Comparison of ENCODE assay signal across 2 cellular contexts in the genomic region with DNA sequence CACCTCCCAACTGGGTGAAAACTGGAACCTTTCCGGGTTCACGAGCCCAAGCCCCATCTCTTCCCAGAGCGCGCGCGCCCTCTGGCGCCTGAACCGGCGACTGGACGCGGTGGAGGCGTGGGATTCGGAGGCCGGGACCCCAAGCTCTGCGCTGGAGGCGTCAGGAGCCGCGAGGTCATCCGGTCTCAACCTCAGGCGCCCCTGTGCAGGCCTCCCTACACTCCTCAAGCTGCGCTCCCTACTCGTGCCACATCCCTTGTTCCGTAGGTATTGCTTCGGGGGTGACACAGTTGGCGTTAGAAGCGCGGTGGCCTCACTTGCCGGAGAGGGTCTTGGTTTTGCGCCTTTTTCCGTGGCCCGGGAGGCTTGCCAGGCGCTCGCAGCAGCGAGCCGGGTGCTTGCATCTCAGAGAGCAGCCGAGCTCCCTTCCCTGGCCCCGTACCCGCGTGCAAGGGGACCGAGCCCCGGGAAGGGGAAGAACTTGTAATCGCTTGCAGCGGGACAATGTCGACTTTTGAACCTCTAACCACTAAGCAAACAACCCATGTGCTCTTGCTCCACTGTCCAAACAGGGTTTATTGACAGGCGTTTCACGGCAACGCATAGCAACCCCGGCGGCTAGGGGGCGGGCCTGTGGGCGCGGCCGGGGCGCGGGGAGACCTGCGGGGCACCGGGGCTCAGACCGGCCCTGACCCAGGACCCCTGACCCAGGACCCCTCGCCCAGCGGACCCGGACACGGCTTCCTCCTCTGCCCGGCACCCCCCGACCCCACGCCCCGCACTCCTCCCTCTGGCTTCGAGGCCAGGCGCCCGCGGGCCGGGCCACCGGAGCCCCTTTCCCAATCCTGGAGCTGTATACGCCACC.
TF ChIP-seq lines count a peak whose summit lies in the region.

No MANE protein-coding gene starts in this region.

TF ChIP-seq in GM12891, 5 proteins besides CTCF, POLR2A, EP300 and RAD21:
- TF ChIP-seq POLR2AphosphoS5 (IDR thresholded peaks at IDR 0.05; ENCODE audit: low read depth, low read length): no peak
- TF ChIP-seq PAX5 (IDR thresholded peaks at IDR 0.05; ENCODE audit: insufficient read depth, low read length, severe bottlenecking): no peak
- TF ChIP-seq SPI1 (IDR thresholded peaks at IDR 0.05; ENCODE audit: low read depth, low read length): no peak
- no peak for TF ChIP-seq TAF1 (IDR thresholded peaks at IDR 0.05; ENCODE audit: low read depth, low read length)
- TF ChIP-seq POU2F2 (IDR thresholded peaks at IDR 0.05; ENCODE audit: low read depth, low read length): no peak

TF ChIP-seq in K562, 482 proteins besides CTCF, POLR2A, EP300 and RAD21:
- TF ChIP-seq FOXA3 (CRISPR knock-in tag; conservative IDR thresholded peaks at IDR 0.05 in 1 of 2, IDR thresholded peaks at IDR 0.05 in 1 of 2) (peak; percentile 60 to 95), ZNF695 (CRISPR knock-in tag; IDR thresholded peaks at IDR 0.05) (no peak)
- TF ChIP-seq, protein P1, sequence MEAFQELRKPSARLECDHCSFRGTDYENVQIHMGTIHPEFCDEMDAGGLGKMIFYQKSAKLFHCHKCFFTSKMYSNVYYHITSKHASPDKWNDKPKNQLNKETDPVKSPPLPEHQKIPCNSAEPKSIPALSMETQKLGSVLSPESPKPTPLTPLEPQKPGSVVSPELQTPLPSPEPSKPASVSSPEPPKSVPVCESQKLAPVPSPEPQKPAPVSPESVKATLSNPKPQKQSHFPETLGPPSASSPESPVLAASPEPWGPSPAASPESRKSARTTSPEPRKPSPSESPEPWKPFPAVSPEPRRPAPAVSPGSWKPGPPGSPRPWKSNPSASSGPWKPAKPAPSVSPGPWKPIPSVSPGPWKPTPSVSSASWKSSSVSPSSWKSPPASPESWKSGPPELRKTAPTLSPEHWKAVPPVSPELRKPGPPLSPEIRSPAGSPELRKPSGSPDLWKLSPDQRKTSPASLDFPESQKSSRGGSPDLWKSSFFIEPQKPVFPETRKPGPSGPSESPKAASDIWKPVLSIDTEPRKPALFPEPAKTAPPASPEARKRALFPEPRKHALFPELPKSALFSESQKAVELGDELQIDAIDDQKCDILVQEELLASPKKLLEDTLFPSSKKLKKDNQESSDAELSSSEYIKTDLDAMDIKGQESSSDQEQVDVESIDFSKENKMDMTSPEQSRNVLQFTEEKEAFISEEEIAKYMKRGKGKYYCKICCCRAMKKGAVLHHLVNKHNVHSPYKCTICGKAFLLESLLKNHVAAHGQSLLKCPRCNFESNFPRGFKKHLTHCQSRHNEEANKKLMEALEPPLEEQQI (IDR thresholded peaks at IDR 0.05): no peak
- TF ChIP-seq, protein P2, sequence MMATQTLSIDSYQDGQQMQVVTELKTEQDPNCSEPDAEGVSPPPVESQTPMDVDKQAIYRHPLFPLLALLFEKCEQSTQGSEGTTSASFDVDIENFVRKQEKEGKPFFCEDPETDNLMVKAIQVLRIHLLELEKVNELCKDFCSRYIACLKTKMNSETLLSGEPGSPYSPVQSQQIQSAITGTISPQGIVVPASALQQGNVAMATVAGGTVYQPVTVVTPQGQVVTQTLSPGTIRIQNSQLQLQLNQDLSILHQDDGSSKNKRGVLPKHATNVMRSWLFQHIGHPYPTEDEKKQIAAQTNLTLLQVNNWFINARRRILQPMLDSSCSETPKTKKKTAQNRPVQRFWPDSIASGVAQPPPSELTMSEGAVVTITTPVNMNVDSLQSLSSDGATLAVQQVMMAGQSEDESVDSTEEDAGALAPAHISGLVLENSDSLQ (IDR thresholded peaks at IDR 0.05): peak; percentile 76
- TF ChIP-seq, protein P3, sequence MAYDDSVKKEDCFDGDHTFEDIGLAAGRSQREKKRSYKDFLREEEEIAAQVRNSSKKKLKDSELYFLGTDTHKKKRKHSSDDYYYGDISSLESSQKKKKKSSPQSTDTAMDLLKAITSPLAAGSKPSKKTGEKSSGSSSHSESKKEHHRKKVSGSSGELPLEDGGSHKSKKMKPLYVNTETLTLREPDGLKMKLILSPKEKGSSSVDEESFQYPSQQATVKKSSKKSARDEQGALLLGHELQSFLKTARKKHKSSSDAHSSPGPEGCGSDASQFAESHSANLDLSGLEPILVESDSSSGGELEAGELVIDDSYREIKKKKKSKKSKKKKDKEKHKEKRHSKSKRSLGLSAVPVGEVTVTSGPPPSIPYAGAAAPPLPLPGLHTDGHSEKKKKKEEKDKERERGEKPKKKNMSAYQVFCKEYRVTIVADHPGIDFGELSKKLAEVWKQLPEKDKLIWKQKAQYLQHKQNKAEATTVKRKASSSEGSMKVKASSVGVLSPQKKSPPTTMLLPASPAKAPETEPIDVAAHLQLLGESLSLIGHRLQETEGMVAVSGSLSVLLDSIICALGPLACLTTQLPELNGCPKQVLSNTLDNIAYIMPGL (CRISPR knock-in tag; IDR thresholded peaks at IDR 0.05): no peak
- TF ChIP-seq, protein P4, sequence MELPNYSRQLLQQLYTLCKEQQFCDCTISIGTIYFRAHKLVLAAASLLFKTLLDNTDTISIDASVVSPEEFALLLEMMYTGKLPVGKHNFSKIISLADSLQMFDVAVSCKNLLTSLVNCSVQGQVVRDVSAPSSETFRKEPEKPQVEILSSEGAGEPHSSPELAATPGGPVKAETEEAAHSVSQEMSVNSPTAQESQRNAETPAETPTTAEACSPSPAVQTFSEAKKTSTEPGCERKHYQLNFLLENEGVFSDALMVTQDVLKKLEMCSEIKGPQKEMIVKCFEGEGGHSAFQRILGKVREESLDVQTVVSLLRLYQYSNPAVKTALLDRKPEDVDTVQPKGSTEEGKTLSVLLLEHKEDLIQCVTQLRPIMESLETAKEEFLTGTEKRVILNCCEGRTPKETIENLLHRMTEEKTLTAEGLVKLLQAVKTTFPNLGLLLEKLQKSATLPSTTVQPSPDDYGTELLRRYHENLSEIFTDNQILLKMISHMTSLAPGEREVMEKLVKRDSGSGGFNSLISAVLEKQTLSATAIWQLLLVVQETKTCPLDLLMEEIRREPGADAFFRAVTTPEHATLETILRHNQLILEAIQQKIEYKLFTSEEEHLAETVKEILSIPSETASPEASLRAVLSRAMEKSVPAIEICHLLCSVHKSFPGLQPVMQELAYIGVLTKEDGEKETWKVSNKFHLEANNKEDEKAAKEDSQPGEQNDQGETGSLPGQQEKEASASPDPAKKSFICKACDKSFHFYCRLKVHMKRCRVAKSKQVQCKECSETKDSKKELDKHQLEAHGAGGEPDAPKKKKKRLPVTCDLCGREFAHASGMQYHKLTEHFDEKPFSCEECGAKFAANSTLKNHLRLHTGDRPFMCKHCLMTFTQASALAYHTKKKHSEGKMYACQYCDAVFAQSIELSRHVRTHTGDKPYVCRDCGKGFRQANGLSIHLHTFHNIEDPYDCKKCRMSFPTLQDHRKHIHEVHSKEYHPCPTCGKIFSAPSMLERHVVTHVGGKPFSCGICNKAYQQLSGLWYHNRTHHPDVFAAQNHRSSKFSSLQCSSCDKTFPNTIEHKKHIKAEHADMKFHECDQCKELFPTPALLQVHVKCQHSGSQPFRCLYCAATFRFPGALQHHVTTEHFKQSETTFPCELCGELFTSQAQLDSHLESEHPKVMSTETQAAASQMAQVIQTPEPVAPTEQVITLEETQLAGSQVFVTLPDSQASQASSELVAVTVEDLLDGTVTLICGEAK (IDR thresholded peaks at IDR 0.05): no peak
- TF ChIP-seq, protein P4 (CRISPR knock-in tag; IDR thresholded peaks at IDR 0.05): no peak
- TF ChIP-seq, protein P5, sequence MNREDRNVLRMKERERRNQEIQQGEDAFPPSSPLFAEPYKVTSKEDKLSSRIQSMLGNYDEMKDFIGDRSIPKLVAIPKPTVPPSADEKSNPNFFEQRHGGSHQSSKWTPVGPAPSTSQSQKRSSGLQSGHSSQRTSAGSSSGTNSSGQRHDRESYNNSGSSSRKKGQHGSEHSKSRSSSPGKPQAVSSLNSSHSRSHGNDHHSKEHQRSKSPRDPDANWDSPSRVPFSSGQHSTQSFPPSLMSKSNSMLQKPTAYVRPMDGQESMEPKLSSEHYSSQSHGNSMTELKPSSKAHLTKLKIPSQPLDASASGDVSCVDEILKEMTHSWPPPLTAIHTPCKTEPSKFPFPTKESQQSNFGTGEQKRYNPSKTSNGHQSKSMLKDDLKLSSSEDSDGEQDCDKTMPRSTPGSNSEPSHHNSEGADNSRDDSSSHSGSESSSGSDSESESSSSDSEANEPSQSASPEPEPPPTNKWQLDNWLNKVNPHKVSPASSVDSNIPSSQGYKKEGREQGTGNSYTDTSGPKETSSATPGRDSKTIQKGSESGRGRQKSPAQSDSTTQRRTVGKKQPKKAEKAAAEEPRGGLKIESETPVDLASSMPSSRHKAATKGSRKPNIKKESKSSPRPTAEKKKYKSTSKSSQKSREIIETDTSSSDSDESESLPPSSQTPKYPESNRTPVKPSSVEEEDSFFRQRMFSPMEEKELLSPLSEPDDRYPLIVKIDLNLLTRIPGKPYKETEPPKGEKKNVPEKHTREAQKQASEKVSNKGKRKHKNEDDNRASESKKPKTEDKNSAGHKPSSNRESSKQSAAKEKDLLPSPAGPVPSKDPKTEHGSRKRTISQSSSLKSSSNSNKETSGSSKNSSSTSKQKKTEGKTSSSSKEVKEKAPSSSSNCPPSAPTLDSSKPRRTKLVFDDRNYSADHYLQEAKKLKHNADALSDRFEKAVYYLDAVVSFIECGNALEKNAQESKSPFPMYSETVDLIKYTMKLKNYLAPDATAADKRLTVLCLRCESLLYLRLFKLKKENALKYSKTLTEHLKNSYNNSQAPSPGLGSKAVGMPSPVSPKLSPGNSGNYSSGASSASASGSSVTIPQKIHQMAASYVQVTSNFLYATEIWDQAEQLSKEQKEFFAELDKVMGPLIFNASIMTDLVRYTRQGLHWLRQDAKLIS (CRISPR knock-in tag; IDR thresholded peaks at IDR 0.05): no peak
